ENCODE assay signal across 3 cellular contexts in the genomic region with DNA sequence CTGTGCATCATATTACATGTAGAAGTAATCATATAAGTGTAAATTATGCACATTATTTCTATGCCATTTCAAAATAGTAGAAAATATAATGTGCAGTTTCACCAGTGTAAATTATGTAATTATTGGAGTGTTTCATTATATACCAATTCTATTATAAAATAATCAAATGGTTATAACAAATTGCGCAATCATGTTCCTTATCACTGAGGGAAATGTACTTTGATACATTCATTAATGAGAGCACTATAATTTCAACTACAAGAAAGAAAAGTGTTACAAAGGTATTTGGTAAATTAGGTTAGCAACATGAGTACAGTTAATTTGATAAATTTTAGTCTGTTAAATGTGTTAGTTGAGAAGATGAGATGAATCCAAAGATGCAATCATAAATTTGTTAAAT.
TF ChIP-seq lines count a peak whose summit lies in the region.

No MANE protein-coding gene starts in this region.

TF ChIP-seq in A549, 52 proteins besides CTCF, POLR2A, EP300 and RAD21:
- TF ChIP-seq BHLHE40 (IDR thresholded peaks at IDR 0.05; ENCODE audit: low read depth, low read length) (no peak), EHF (CRISPR knock-in tag; IDR thresholded peaks at IDR 0.05) (no peak), NFE2L2 (conservative IDR thresholded peaks at IDR 0.05; ENCODE audit: low read length) (no peak), ELK1 (IDR thresholded peaks at IDR 0.05; ENCODE audit: low read depth, low read length) (no peak), NPAS2 (CRISPR knock-in tag; IDR thresholded peaks at IDR 0.05; ENCODE audit: borderline replicate concordance) (no peak), REST (IDR thresholded peaks at IDR 0.05) (no peak), CEBPB (IDR thresholded peaks at IDR 0.05) (peak; percentile 35 to 52; a peak in 3 of 4 replicates)

TF ChIP-seq in IMR-90, 13 proteins besides CTCF, POLR2A, EP300 and RAD21:
- peak; percentile 85 for TF ChIP-seq CEBPB (IDR thresholded peaks at IDR 0.05; ENCODE audit: low read depth, low read length)
- TF ChIP-seq USF2 (IDR thresholded peaks at IDR 0.05; ENCODE audit: low read depth, low read length), result no peak
- no peak for TF ChIP-seq RCOR1 (IDR thresholded peaks at IDR 0.05; ENCODE audit: insufficient replicate concordance, low read length)
- no peak for TF ChIP-seq NFE2L2 (IDR thresholded peaks at IDR 0.05; ENCODE audit: low read depth, low read length)

TF ChIP-seq in K562, 482 proteins besides CTCF, POLR2A, EP300 and RAD21:
- TF ChIP-seq HMBOX1 (IDR thresholded peaks at IDR 0.05) (no peak), TSHZ1 (CRISPR knock-in tag; IDR thresholded peaks at IDR 0.05) (no peak), CEBPB (tag; IDR thresholded peaks at IDR 0.05) (peak; percentile 88), CEBPG (CRISPR knock-in tag; IDR thresholded peaks at IDR 0.05) (no peak), CEBPG (tag; conservative IDR thresholded peaks at IDR 0.05 in 1 of 2, IDR thresholded peaks at IDR 0.05 in 1 of 2) (peak in 1 of 2 experiments; percentile 98; a peak in 2 of 4 replicates)
- TF ChIP-seq, protein P1, sequence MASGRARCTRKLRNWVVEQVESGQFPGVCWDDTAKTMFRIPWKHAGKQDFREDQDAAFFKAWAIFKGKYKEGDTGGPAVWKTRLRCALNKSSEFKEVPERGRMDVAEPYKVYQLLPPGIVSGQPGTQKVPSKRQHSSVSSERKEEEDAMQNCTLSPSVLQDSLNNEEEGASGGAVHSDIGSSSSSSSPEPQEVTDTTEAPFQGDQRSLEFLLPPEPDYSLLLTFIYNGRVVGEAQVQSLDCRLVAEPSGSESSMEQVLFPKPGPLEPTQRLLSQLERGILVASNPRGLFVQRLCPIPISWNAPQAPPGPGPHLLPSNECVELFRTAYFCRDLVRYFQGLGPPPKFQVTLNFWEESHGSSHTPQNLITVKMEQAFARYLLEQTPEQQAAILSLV (tag; IDR thresholded peaks at IDR 0.05), result peak; percentile 21; the same call in 1 of the 2 replicates
